Comparison of ENCODE assay signal across 20 cellular contexts in genomic region chr16:8894736-8895334, GRCh38. TPM values are rescaled to one million over a fixed set of nuclear protein-coding genes. Genes with fewer than 3 reads are reported as not detected.
"Had no signal": no experiment of that assay in that cellular context is flagged by ENCODE, and none has a peak within 500 bp of the region (broad histone marks: within the 10 kb centered on the region; RNA-seq: fewer than 3 reads in every experiment).

No MANE protein-coding gene starts in this region.

- H3K4me3 Mint-ChIP-seq: activated CD8-positive, alpha-beta T cell treated with anti-CD3 and anti-CD28 coated beads, Interleukin-2, amount 10 ng/mL, durations not matched to agents 7 days and 5 days; activated naive CD4-positive, alpha-beta T cell treated with anti-CD3 and anti-CD28 coated beads, Interleukin-2, amount 10 ng/mL, durations not matched to agents 7 days and 5 days; mesothelial cell of epicardium had no signal

- H3K4me3 ChIP-seq: coronary artery, heart right ventricle, SJSA1, transverse colon had no signal

- H3K27me3 Mint-ChIP-seq: activated naive CD4-positive, alpha-beta T cell treated with anti-CD3 and anti-CD28 coated beads, Interleukin-2, amount 10 ng/mL, durations not matched to agents 7 days and 5 days had no signal

- H3K4me1 Mint-ChIP-seq: mesothelial cell of epicardium had no signal

- DNase-seq: activated CD4-positive, alpha-beta T cell treated with anti-CD3 and anti-CD28 coated beads for 1 hour; activated CD8-positive, alpha-beta memory T cell treated with anti-CD3 and anti-CD28 coated beads, Interleukin-2, amount 50 U/mL, for 48 hours; activated CD8-positive, alpha-beta T cell treated with anti-CD3 and anti-CD28 coated beads, Interleukin-2, amount 10 ng/mL, durations not matched to agents 7 days and 5 days; activated naive CD4-positive, alpha-beta T cell treated with anti-CD3 and anti-CD28 coated beads, Interleukin-2, amount 10 ng/mL, durations not matched to agents 7 days and 5 days; effector CD8-positive, alpha-beta T cell; heart right ventricle; left ventricle myocardium superior; right cardiac atrium; stimulated activated CD4-positive, alpha-beta T cell treated with anti-CD3 and anti-CD28 coated beads, Interleukin-1b, Interleukin-23, amount 100 ng/mL, for 48 hours; stimulated activated naive CD4-positive, alpha-beta T cell; substantia nigra; T1000; transverse colon had no signal

- H3K27ac Mint-ChIP-seq: activated CD8-positive, alpha-beta T cell treated with anti-CD3 and anti-CD28 coated beads, Interleukin-2, amount 10 ng/mL, durations not matched to agents 7 days and 5 days; activated naive CD4-positive, alpha-beta T cell treated with anti-CD3 and anti-CD28 coated beads, Interleukin-2, amount 10 ng/mL, durations not matched to agents 7 days and 5 days; mesothelial cell of epicardium had no signal

- H3K27me3 ChIP-seq: heart right ventricle, SJSA1, transverse colon had no signal

- H3K4me1 ChIP-seq: SJSA1, transverse colon had no signal

- H3K27ac ChIP-seq: coronary artery, heart right ventricle, SJSA1, transverse colon had no signal

- FAIRE-seq: frontal cortex, keratinocyte had no signal

- H3K9me3 ChIP-seq: heart right ventricle, SJSA1, transverse colon had no signal

- ATAC-seq: activated CD8-positive, alpha-beta T cell treated with anti-CD3 and anti-CD28 coated beads, Interleukin-2, amount 10 ng/mL, durations not matched to agents 7 days and 5 days; heart right ventricle; left ventricle myocardium superior; right cardiac atrium had no signal

- H3K9me3 Mint-ChIP-seq: activated naive CD4-positive, alpha-beta T cell treated with anti-CD3 and anti-CD28 coated beads, Interleukin-2, amount 10 ng/mL, durations not matched to agents 7 days and 5 days; mesothelial cell of epicardium had no signal

RNA-seq across cellular contexts. Expression of gene LITAFD, which starts 12.7 kb away (rescaled TPM):
- total RNA-seq: activated CD8-positive, alpha-beta T cell treated with anti-CD3 and anti-CD28 coated beads, Interleukin-2, amount 10 ng/mL, durations not matched to agents 7 days and 5 days; aorta; fibroblast of lung; frontal cortex; heart right ventricle; left ventricle myocardium superior; mesothelial cell of epicardium; right cardiac atrium; SJSA1; transverse colon had no signal
- polyA plus RNA-seq: aorta, fibroblast of lung, heart right ventricle, keratinocyte, right cardiac atrium had no signal
